1 cellular context compared by ENCODE assay signal in genomic region chr19:1161716-1162115, GRCh38.
A peak's percentile ranks its signal among the peaks of the same experiment; 100 is the strongest.
TF ChIP-seq lines count a peak whose summit lies in the region.

No MANE protein-coding gene starts in this region.

TF ChIP-seq in HEK293, 187 proteins besides CTCF, POLR2A, EP300 and RAD21 (continued from another document):
- TF ChIP-seq IKZF3 (tag by site-specific recombination; IDR thresholded peaks at IDR 0.05) = no peak
- no peak for TF ChIP-seq ZNF624 (tag by site-specific recombination; IDR thresholded peaks at IDR 0.05)
- TF ChIP-seq ZNF121 (tag by site-specific recombination; IDR thresholded peaks at IDR 0.05) = no peak
- TF ChIP-seq ZNF211 (tag by site-specific recombination; IDR thresholded peaks at IDR 0.05; ENCODE audit: low read depth) = no peak
- TF ChIP-seq ZFHX2 (tag by site-specific recombination; conservative IDR thresholded peaks at IDR 0.05) = 0 out of 2 replicates have a peak, but pooled peaks have one; percentile 14
- TF ChIP-seq ZNF837 (tag by site-specific recombination; IDR thresholded peaks at IDR 0.05) = no peak
- no peak for TF ChIP-seq ZNF133 (tag by site-specific recombination; IDR thresholded peaks at IDR 0.05)
- no peak for TF ChIP-seq ATF2 (tag by site-specific recombination; IDR thresholded peaks at IDR 0.05; ENCODE audit: low read depth)
- no peak for TF ChIP-seq ZNF777 (tag by site-specific recombination; IDR thresholded peaks at IDR 0.05; ENCODE audit: borderline replicate concordance)
- no peak for TF ChIP-seq ZNF544 (tag by site-specific recombination; IDR thresholded peaks at IDR 0.05)
- no peak for TF ChIP-seq OVOL3 (tag by site-specific recombination; IDR thresholded peaks at IDR 0.05)
- TF ChIP-seq ZNF664 (tag by site-specific recombination; IDR thresholded peaks at IDR 0.05) = no peak
